16 cellular contexts compared by ENCODE assay signal in genomic region chr9:127733609-127734008, GRCh38. TPM values are rescaled to one million over a fixed set of nuclear protein-coding genes. Genes with fewer than 3 reads are reported as not detected.
DNase-seq lines count a peak whose midpoint lies in the region; ATAC-seq and TF ChIP-seq lines count a peak whose summit lies in the region.
"Had no signal": no experiment of that assay in that cellular context is flagged by ENCODE, and none has a peak within 500 bp of the region (broad histone marks: within the 10 kb centered on the region; RNA-seq: fewer than 3 reads in every experiment).

No MANE protein-coding gene starts in this region.

- peaks cover 9% of the 10 kb centered on the region for H3K79me1 ChIP-seq in mesenchymal stem cell (replicated peaks; ENCODE audit: low read length, poor library complexity, severe bottlenecking)

- no peak overlapping the region for H2BK120ac ChIP-seq in mesenchymal stem cell (ENCODE audit: low read depth, low read length)

- peaks cover 18 to 30% of the 10 kb centered on the region in 2 experiments for H3K36me3 ChIP-seq in mesenchymal stem cell (ENCODE audit: control insufficient read depth in 1 of 2, insufficient read depth in 2 of 2, low read depth in 1 of 2, low read length in 2 of 2)
- peaks cover 0 to 17% (median 4%) of the 10 kb centered on the region in 4 donors for H3K36me3 ChIP-seq in sigmoid colon

- in situ Hi-C loops in KBM-7 (cut with MboI; ENCODE audit: low pct_unique_long_range_greater_than_20kb, low sequenced_read_pairs) = no loop called here

- H3K4ac ChIP-seq in mesenchymal stem cell (ENCODE audit: low read depth in 1 of 2, low read length in 2 of 2) = no peak overlapping the region

- H4K8ac ChIP-seq in mesenchymal stem cell (ENCODE audit: low read length) = no peak overlapping the region

- H3K27ac ChIP-seq in CD4-positive, alpha-beta T cell (ENCODE audit: low read depth, low read length) = no peak overlapping the region
- H3K27ac ChIP-seq in mesenchymal stem cell (ENCODE audit: low read length, poor library complexity, severe bottlenecking) = no peak overlapping the region
- no peak overlapping the region for H3K27ac ChIP-seq in sigmoid colon
- H3K27ac ChIP-seq: parathyroid adenoma had no signal

- H2BK15ac ChIP-seq in mesenchymal stem cell (ENCODE audit: low read depth, poor library complexity, severe bottlenecking) = no peak overlapping the region

- no peak overlapping the region for H3K4me2 ChIP-seq in mesenchymal stem cell (ENCODE audit: low read length, poor library complexity, severe bottlenecking)

- POLR2A ChIA-PET in CD4-positive, alpha-beta T cell (lab: Charles Lee) = interaction anchor here (1.3 to 2.3 kb wide), 4 partner anchors 18 to 172 kb away, joined by 3 to 16 read pairs (median 12); partner anchors contain the start of genes CDK9, PTRH1 and TTC16
- POLR2A ChIA-PET in activated CD8-positive, alpha-beta T cell treated with anti-CD3 and anti-CD28 coated beads, Interleukin-2, amount 10 ng/mL, durations not matched to agents 7 days and 5 days (lab: Charles Lee) = no interaction called here

- H3K4me1 ChIP-seq in mesenchymal stem cell (ENCODE audit: control insufficient read depth, insufficient read depth, low read depth, low read length) (peaks cover 10% of the 10 kb centered on the region), sigmoid colon (peaks cover 0 to 27% (median 16%) of the 10 kb centered on the region in 4 donors)
- H3K4me1 ChIP-seq: parathyroid adenoma had no signal

- TF ChIP-seq POLR2A in sigmoid colon (IDR thresholded peaks at IDR 0.05) = no peak

- no peak overlapping the region for H3K18ac ChIP-seq in mesenchymal stem cell (ENCODE audit: low read depth in 1 of 2, low read length in 2 of 2)

- intact Hi-C loops in CD4-positive, alpha-beta T cell (cut with DNase I, micrococcal nuclease) = loop anchor here (1.0 to 10.0 kb wide), 8 partner anchors 17 to 793 kb away; partner anchors contain the start of genes ST6GALNAC4 (in 1 of the 2), STXBP1 (in 1 of the 2) and TTC16 (in 1 of the 2)
- intact Hi-C loops in sigmoid colon (cut with DNase I) = loop anchor here (1.0 to 5.0 kb wide), 5 partner anchors 121 to 231 kb away; partner anchors contain the start of genes ST6GALNAC4 and STXBP1

- H3K27me3 Mint-ChIP-seq in CD4-positive, alpha-beta T cell = no peaks in the 10 kb centered on the region
- no peaks in the 10 kb centered on the region for H3K27me3 Mint-ChIP-seq in activated CD8-positive, alpha-beta T cell treated with anti-CD3 and anti-CD28 coated beads, Interleukin-2, amount 10 ng/mL, durations not matched to agents 7 days and 5 days (ENCODE audit: low read depth)

- no peaks in the 10 kb centered on the region for H3K9me3 ChIP-seq in CD4-positive, alpha-beta T cell (ENCODE audit: control insufficient read depth, low read length)
- H3K9me3 ChIP-seq in mesenchymal stem cell (ENCODE audit: control insufficient read depth, low read length) (no peaks in the 10 kb centered on the region), sigmoid colon (no peaks in the 10 kb centered on the region)

- DNase-seq in CD4-positive, alpha-beta T cell = no peak
- peak; percentile 24 for DNase-seq in KBM-7
- no peak for DNase-seq in activated CD8-positive, alpha-beta T cell treated with anti-CD3 and anti-CD28 coated beads, Interleukin-2, amount 10 ng/mL, durations not matched to agents 7 days and 5 days
- no peak for DNase-seq in mesenchymal stem cell
- DNase-seq in NCI-H2029 (lab: John Stamatoyannopoulos, UW) = no peak
- DNase-seq in sigmoid colon = no peak
- no peak for DNase-seq in stimulated activated CD4-positive, alpha-beta T cell treated with anti-CD3 and anti-CD28 coated beads, Interleukin-4, amount 100 ng/mL, for 4 hours
- DNase-seq: Calu3; NCI-H1436 treated with DMSO at 0.1 percent for 48 hours; NCI-H82; stimulated activated CD4-positive, alpha-beta T cell treated with anti-CD3 and anti-CD28 coated beads, Interleukin-2, amount 100 ng/mL, for 24 hours had no signal

- peak overlapping the region; percentile 75 for H3K4me3 Mint-ChIP-seq in CD4-positive, alpha-beta T cell
- H3K4me3 Mint-ChIP-seq in activated CD8-positive, alpha-beta T cell treated with anti-CD3 and anti-CD28 coated beads, Interleukin-2, amount 10 ng/mL, durations not matched to agents 7 days and 5 days = peak overlapping the region; percentile 73

- H3K4me3 ChIP-seq in mesenchymal stem cell (ENCODE audit: insufficient read depth in 1 of 2, low read depth in 1 of 2, low read length in 2 of 2) (peak overlapping the region in 1 of 2 experiments; percentile 87), sigmoid colon (no peak overlapping the region)
- H3K4me3 ChIP-seq: hepatocyte had no signal

- H2AK5ac ChIP-seq in mesenchymal stem cell (ENCODE audit: low read length, severe bottlenecking) = no peak overlapping the region

- peaks cover 18% of the 10 kb centered on the region for H3K36me3 Mint-ChIP-seq in CD4-positive, alpha-beta T cell (ENCODE audit: low read depth)
- peaks cover 11% of the 10 kb centered on the region for H3K36me3 Mint-ChIP-seq in activated CD8-positive, alpha-beta T cell treated with anti-CD3 and anti-CD28 coated beads, Interleukin-2, amount 10 ng/mL, durations not matched to agents 7 days and 5 days (ENCODE audit: low read depth)

- H3K14ac ChIP-seq in mesenchymal stem cell (ENCODE audit: low read length in 2 of 2) = no peak overlapping the region

- TF ChIP-seq CTCF in CD4-positive, alpha-beta T cell (IDR thresholded peaks at IDR 0.05) = no peak
- TF ChIP-seq CTCF in sigmoid colon (IDR thresholded peaks at IDR 0.05) = no peak

- H3K9me3 Mint-ChIP-seq in CD4-positive, alpha-beta T cell = no peaks in the 10 kb centered on the region
- H3K9me3 Mint-ChIP-seq in activated CD8-positive, alpha-beta T cell treated with anti-CD3 and anti-CD28 coated beads, Interleukin-2, amount 10 ng/mL, durations not matched to agents 7 days and 5 days (ENCODE audit: insufficient read depth) = no peaks in the 10 kb centered on the region

- H4K91ac ChIP-seq in mesenchymal stem cell (ENCODE audit: low read length) = no peak overlapping the region

- H3K27me3 ChIP-seq in CD4-positive, alpha-beta T cell (ENCODE audit: control insufficient read depth, insufficient read depth, low read length) = no peaks in the 10 kb centered on the region
- H3K27me3 ChIP-seq in mesenchymal stem cell (ENCODE audit: control insufficient read depth in 1 of 2, insufficient read depth in 1 of 2, low read length in 2 of 2) (peaks cover 0 to 6% of the 10 kb centered on the region in 2 experiments), sigmoid colon (no peaks in the 10 kb centered on the region)
- H3K27me3 ChIP-seq: hepatocyte had no signal

- H3K9ac ChIP-seq in mesenchymal stem cell (ENCODE audit: low read length) = peak overlapping the region; percentile 86
- H3K9ac ChIP-seq: parathyroid adenoma had no signal

- CTCF ChIA-PET in CD4-positive, alpha-beta T cell (lab: Charles Lee) = interaction anchor here (0.9 to 3.2 kb wide), 11 partner anchors 12 to 149 kb away, joined by 3 to 43 read pairs (median 10); partner anchors contain the start of genes CDK9, PTRH1, SH2D3C and STXBP1
- CTCF ChIA-PET in activated CD8-positive, alpha-beta T cell treated with anti-CD3 and anti-CD28 coated beads, Interleukin-2, amount 10 ng/mL, durations not matched to agents 7 days and 5 days (lab: Charles Lee) = interaction anchor here (1.1 to 3.4 kb wide), 9 partner anchors 22 to 246 kb away, joined by 3 to 53 read pairs (median 24); partner anchors contain the start of genes ST6GALNAC4 and STXBP1

- H2BK12ac ChIP-seq in mesenchymal stem cell (ENCODE audit: low read length in 2 of 2) = no peak overlapping the region

- no peak for TF ChIP-seq EP300 in sigmoid colon (IDR thresholded peaks at IDR 0.05)

- WGBS in mesenchymal stem cell = 94% methylated on average over 2 of the region's 2 CpGs
- 71 to 83% methylated on average over 2 of the region's 2 CpGs for WGBS in sigmoid colon, 2 donors

- no peak overlapping the region for H2BK5ac ChIP-seq in mesenchymal stem cell (ENCODE audit: low read depth, low read length, poor library complexity, severe bottlenecking)

- H3K23ac ChIP-seq in mesenchymal stem cell (ENCODE audit: low read length in 2 of 2) = no peak overlapping the region

- peak overlapping the region; percentile 46 for H3K27ac Mint-ChIP-seq in CD4-positive, alpha-beta T cell
- H3K27ac Mint-ChIP-seq in activated CD8-positive, alpha-beta T cell treated with anti-CD3 and anti-CD28 coated beads, Interleukin-2, amount 10 ng/mL, durations not matched to agents 7 days and 5 days = peak overlapping the region; percentile 69

- ATAC-seq in CD4-positive, alpha-beta T cell (ENCODE audit: poor library complexity) = no peak
- no peak for ATAC-seq in activated CD8-positive, alpha-beta T cell treated with anti-CD3 and anti-CD28 coated beads, Interleukin-2, amount 10 ng/mL, durations not matched to agents 7 days and 5 days
- ATAC-seq in HG03469 (IDR thresholded peaks at IDR 0.05; ENCODE audit: unreplicated experiment) = no peak

- no peak overlapping the region for H2AFZ ChIP-seq in mesenchymal stem cell (ENCODE audit: low read depth, low read length)
- H2AFZ ChIP-seq: hepatocyte, parathyroid adenoma had no signal

- H3K4me1 Mint-ChIP-seq in CD4-positive, alpha-beta T cell (ENCODE audit: low read depth) = peaks cover 16% of the 10 kb centered on the region
- H3K4me1 Mint-ChIP-seq in activated CD8-positive, alpha-beta T cell treated with anti-CD3 and anti-CD28 coated beads, Interleukin-2, amount 10 ng/mL, durations not matched to agents 7 days and 5 days (ENCODE audit: low read depth) = peaks cover 25% of the 10 kb centered on the region

RNA-seq across cellular contexts. Expression of gene TOR2A, which starts 1.5 kb away (rescaled TPM):
- total RNA-seq in CD4-positive, alpha-beta T cell = 1 to 10 TPM; 7.6 to 8.2 TPM
- 10 to 100 TPM; 27.0 to 29.1 TPM for total RNA-seq in activated CD8-positive, alpha-beta T cell treated with anti-CD3 and anti-CD28 coated beads, Interleukin-2, amount 10 ng/mL, durations not matched to agents 7 days and 5 days
- 16.9 TPM for polyA plus RNA-seq in mesenchymal stem cell (2013, experiment 1 of 2)
- 16.5 TPM for polyA plus RNA-seq in mesenchymal stem cell (2013, experiment 2 of 2)
- 10 to 100 TPM in 1 of 4 donors, 1 to 10 TPM in 3; 6.1 to 10.4 (median 7.9) TPM for total RNA-seq in sigmoid colon
- polyA plus RNA-seq in sigmoid colon = 10 to 100 TPM; 12.6 to 26.4 (median 15.7) TPM

RNA-seq across cellular contexts. Expression of gene TTC16, which starts 17.7 kb away (rescaled TPM):
- 1 to 10 TPM; 1.6 to 2.1 TPM for total RNA-seq in CD4-positive, alpha-beta T cell
- total RNA-seq in activated CD8-positive, alpha-beta T cell treated with anti-CD3 and anti-CD28 coated beads, Interleukin-2, amount 10 ng/mL, durations not matched to agents 7 days and 5 days = 1 to 10 TPM; 4.7 to 5.0 TPM
- polyA plus RNA-seq in mesenchymal stem cell (2013, experiment 1 of 2) = not detected
- polyA plus RNA-seq in mesenchymal stem cell (2013, experiment 2 of 2) = not detected
- total RNA-seq in sigmoid colon = not detected
- polyA plus RNA-seq in sigmoid colon = under 1 TPM in 1 of 3 donors, not detected in 2; 0.15 TPM
- total RNA-seq: Calu3, hepatocyte, HT1080 had no signal
- polyA plus RNA-seq: hepatocyte had no signal

RNA-seq across cellular contexts. Expression of gene PTRH1, which starts 18.1 kb away (rescaled TPM):
- total RNA-seq in CD4-positive, alpha-beta T cell = 1 to 10 TPM; 4.5 to 5.9 TPM
- total RNA-seq in activated CD8-positive, alpha-beta T cell treated with anti-CD3 and anti-CD28 coated beads, Interleukin-2, amount 10 ng/mL, durations not matched to agents 7 days and 5 days = 10 to 100 TPM; 10.2 to 14.1 TPM
- 12.3 TPM for polyA plus RNA-seq in mesenchymal stem cell (2013, experiment 1 of 2)
- 12.2 TPM for polyA plus RNA-seq in mesenchymal stem cell (2013, experiment 2 of 2)
- 10 to 100 TPM in 3 of 4 donors, 1 to 10 TPM in 1; 8.9 to 25.8 (median 19.4) TPM for total RNA-seq in sigmoid colon
- 10 to 100 TPM in 2 of 3 donors, 1 to 10 TPM in 1; 9.6 to 18.6 (median 10.4) TPM for polyA plus RNA-seq in sigmoid colon

RNA-seq across cellular contexts. Expression of gene CFAP157, which starts 26.8 kb away (rescaled TPM):
- total RNA-seq in CD4-positive, alpha-beta T cell = under 1 TPM in 1 of 2 experiments, not detected in 1; 0.11 TPM
- total RNA-seq in activated CD8-positive, alpha-beta T cell treated with anti-CD3 and anti-CD28 coated beads, Interleukin-2, amount 10 ng/mL, durations not matched to agents 7 days and 5 days = under 1 TPM in 1 of 2 experiments, not detected in 1; 0.16 TPM
- not detected for polyA plus RNA-seq in mesenchymal stem cell (2013, experiment 1 of 2)
- polyA plus RNA-seq in mesenchymal stem cell (2013, experiment 2 of 2) = 0.03 TPM
- total RNA-seq in sigmoid colon = not detected
- under 1 TPM in 1 of 3 donors, not detected in 2; 0.12 TPM for polyA plus RNA-seq in sigmoid colon
- total RNA-seq: hepatocyte, HT1080, liver had no signal

RNA-seq across cellular contexts. Expression of gene SH2D3C, which starts 44.9 kb away (rescaled TPM):
- 10 to 100 TPM; 10.9 to 11.8 TPM for total RNA-seq in CD4-positive, alpha-beta T cell
- total RNA-seq in activated CD8-positive, alpha-beta T cell treated with anti-CD3 and anti-CD28 coated beads, Interleukin-2, amount 10 ng/mL, durations not matched to agents 7 days and 5 days = 10 to 100 TPM; 75.6 to 77.5 TPM
- 0.57 TPM for polyA plus RNA-seq in mesenchymal stem cell (2013, experiment 1 of 2)
- polyA plus RNA-seq in mesenchymal stem cell (2013, experiment 2 of 2) = 0.58 TPM
- total RNA-seq in sigmoid colon = 1 to 10 TPM; 3.1 to 7.2 (median 4.9) TPM
- 10 to 100 TPM in 1 of 3 donors, 1 to 10 TPM in 2; 1.4 to 11.3 (median 6.6) TPM for polyA plus RNA-seq in sigmoid colon
- total RNA-seq: Calu3, HT1080 had no signal
